In genomic region chr7:158134824-158135223, GRCh38 we compare ENCODE assay signal across 29 cellular contexts.
"Had no signal": no experiment of that assay in that cellular context is flagged by ENCODE, and none has a peak within 500 bp of the region (broad histone marks: within the 10 kb centered on the region; RNA-seq: fewer than 3 reads in every experiment).

No MANE protein-coding gene starts in this region.

- H3K4me1 Mint-ChIP-seq: naive thymus-derived CD8-positive, alpha-beta T cell; nephron progenitor cell; neural crest cell; stimulated activated effector memory CD8-positive, alpha-beta T cell treated with anti-CD3 and anti-CD28 coated beads, Interleukin-12 subunit alpha, Interleukin-12 subunit beta, amount 100 ng/mL, for 72 hours; stimulated activated naive B cell treated with anti-CD40 and anti-IgM and Interleukin-4, amounts not matched to agents 10 μg/mL and 1 μg/mL and 100 μg/mL, for 72 hours had no signal

- H3K36me3 ChIP-seq: neutrophil, pancreas, right lobe of liver, sigmoid colon, suprapubic skin, thyroid gland, tibial nerve, upper lobe of left lung, vagina had no signal

- H3K4me3 ChIP-seq: pancreas, psoas muscle, right lobe of liver, sigmoid colon, stomach, suprapubic skin, testis, thyroid gland, tibial nerve, upper lobe of left lung, vagina had no signal

- H3K9me3 ChIP-seq: neutrophil, pancreas, psoas muscle, right lobe of liver, stomach, testis, thyroid gland, upper lobe of left lung, vagina had no signal

- H3K27me3 Mint-ChIP-seq: natural killer cell treated with Interleukin-12 subunit alpha and Interleukin-12 subunit beta and Interleukin-15 and Interleukin-18, amount 100 ng/mL, for 72 hours; progenitor cell of endocrine pancreas; stimulated activated naive B cell treated with anti-CD40 and anti-IgM and Interleukin-4, amounts not matched to agents 10 μg/mL and 1 μg/mL and 100 μg/mL, for 72 hours; stimulated activated naive CD8-positive, alpha-beta T cell treated with anti-CD3 and anti-CD28 coated beads, Interleukin-15, Interleukin-2, amounts not matched to agents 100 ng/mL and 50 ng/mL, for 24 hours had no signal

- H3K4me3 Mint-ChIP-seq: naive thymus-derived CD8-positive, alpha-beta T cell; natural killer cell treated with Interleukin-12 subunit alpha and Interleukin-12 subunit beta and Interleukin-15 and Interleukin-18, amount 100 ng/mL, for 72 hours; nephron progenitor cell; neural crest cell; stimulated activated effector memory CD8-positive, alpha-beta T cell treated with anti-CD3 and anti-CD28 coated beads, Interleukin-12 subunit alpha, Interleukin-12 subunit beta, amount 100 ng/mL, for 72 hours; stimulated activated naive B cell treated with anti-CD40 and anti-IgM and Interleukin-4, amounts not matched to agents 10 μg/mL and 1 μg/mL and 100 μg/mL, for 72 hours; stimulated activated naive CD8-positive, alpha-beta T cell treated with anti-CD3 and anti-CD28 coated beads, Interleukin-15, Interleukin-2, amounts not matched to agents 100 ng/mL and 50 ng/mL, for 24 hours had no signal

- H3K4me1 ChIP-seq: pancreas, psoas muscle, right lobe of liver, sigmoid colon, stomach, suprapubic skin, testis, thyroid gland, tibial nerve, upper lobe of left lung, vagina had no signal

- H3K9me3 Mint-ChIP-seq: naive thymus-derived CD8-positive, alpha-beta T cell; natural killer cell treated with Interleukin-12 subunit alpha and Interleukin-12 subunit beta and Interleukin-15 and Interleukin-18, amount 100 ng/mL, for 72 hours; neural crest cell; stimulated activated effector memory CD8-positive, alpha-beta T cell treated with anti-CD3 and anti-CD28 coated beads, Interleukin-12 subunit alpha, Interleukin-12 subunit beta, amount 100 ng/mL, for 72 hours; stimulated activated naive CD8-positive, alpha-beta T cell treated with anti-CD3 and anti-CD28 coated beads, Interleukin-15, Interleukin-2, amounts not matched to agents 100 ng/mL and 50 ng/mL, for 24 hours had no signal

- H3K27me3 ChIP-seq: neutrophil, pancreas, right lobe of liver, sigmoid colon, stomach, suprapubic skin, testis, thyroid gland, tibial nerve, upper lobe of left lung, vagina had no signal

- H3K27ac ChIP-seq: neutrophil, pancreas, psoas muscle, right lobe of liver, sigmoid colon, stomach, suprapubic skin, testis, thyroid gland, tibial nerve, upper lobe of left lung, vagina had no signal

- H3K36me3 Mint-ChIP-seq: naive thymus-derived CD8-positive, alpha-beta T cell; natural killer cell treated with Interleukin-12 subunit alpha and Interleukin-12 subunit beta and Interleukin-15 and Interleukin-18, amount 100 ng/mL, for 72 hours; stimulated activated effector memory CD8-positive, alpha-beta T cell treated with anti-CD3 and anti-CD28 coated beads, Interleukin-12 subunit alpha, Interleukin-12 subunit beta, amount 100 ng/mL, for 72 hours; stimulated activated naive B cell treated with anti-CD40 and anti-IgM and Interleukin-4, amounts not matched to agents 10 μg/mL and 1 μg/mL and 100 μg/mL, for 72 hours had no signal

- DNase-seq: naive thymus-derived CD8-positive, alpha-beta T cell; nephron progenitor cell; nucleus accumbens; pancreas; right cardiac atrium; right lobe of liver; sigmoid colon; small intestine; stimulated activated CD4-positive, alpha-beta T cell treated with anti-CD3 and anti-CD28 coated beads, Interleukin-15, amount 100 ng/mL, for 24 hours; stimulated activated CD4-positive, alpha-beta T cell treated with anti-CD3 and anti-CD28 coated beads, Interleukin-2, amount 100 ng/mL, for 24 hours; stimulated activated CD4-positive, alpha-beta T cell treated with anti-CD3 and anti-CD28 coated beads, Interleukin-2, amount 100 ng/mL, for 48 hours; stimulated activated CD4-positive, alpha-beta T cell treated with anti-CD3 and anti-CD28 coated beads, Interleukin-4, amount 100 ng/mL, for 24 hours; stimulated activated naive B cell treated with anti-CD40 and anti-IgM and Interleukin-4, amounts not matched to agents 10 μg/mL and 1 μg/mL and 100 μg/mL, for 72 hours; stimulated activated naive CD4-positive, alpha-beta T cell treated with Interleukin-2 at 50 U/mL for 16 hours; stomach; testis; thyroid gland; trophoblast cell; upper lobe of left lung had no signal

- H3K27ac Mint-ChIP-seq: naive thymus-derived CD8-positive, alpha-beta T cell; natural killer cell treated with Interleukin-12 subunit alpha and Interleukin-12 subunit beta and Interleukin-15 and Interleukin-18, amount 100 ng/mL, for 72 hours; nephron progenitor cell; progenitor cell of endocrine pancreas; stimulated activated effector memory CD8-positive, alpha-beta T cell treated with anti-CD3 and anti-CD28 coated beads, Interleukin-12 subunit alpha, Interleukin-12 subunit beta, amount 100 ng/mL, for 72 hours; stimulated activated naive B cell treated with anti-CD40 and anti-IgM and Interleukin-4, amounts not matched to agents 10 μg/mL and 1 μg/mL and 100 μg/mL, for 72 hours; stimulated activated naive CD8-positive, alpha-beta T cell treated with anti-CD3 and anti-CD28 coated beads, Interleukin-15, Interleukin-2, amounts not matched to agents 100 ng/mL and 50 ng/mL, for 24 hours had no signal

- ATAC-seq: naive thymus-derived CD8-positive, alpha-beta T cell; natural killer cell treated with Interleukin-12 subunit alpha and Interleukin-12 subunit beta and Interleukin-15 and Interleukin-18, amount 100 ng/mL, for 72 hours; psoas muscle; right cardiac atrium; right lobe of liver; stimulated activated effector memory CD8-positive, alpha-beta T cell treated with anti-CD3 and anti-CD28 coated beads, Interleukin-12 subunit alpha, Interleukin-12 subunit beta, amount 100 ng/mL, for 72 hours; stimulated activated naive B cell treated with anti-CD40 and anti-IgM and Interleukin-4, amounts not matched to agents 10 μg/mL and 1 μg/mL and 100 μg/mL, for 72 hours had no signal
